8 cellular contexts compared by ENCODE assay signal in genomic region chr13:110955608-110956007, GRCh38. TPM values are rescaled to one million over a fixed set of nuclear protein-coding genes. Genes with fewer than 3 reads are reported as not detected.
DNase-seq lines count a peak whose midpoint lies in the region; ATAC-seq, FAIRE-seq and TF ChIP-seq lines count a peak whose summit lies in the region.
"Not testable (repeated sequence)": the region's sequence is repeated elsewhere in the genome, so short reads cannot be mapped to it uniquely, and the experiment has no call there.

No MANE protein-coding gene starts in this region.

- not testable (repeated sequence) for TF ChIP-seq EP300 in K562 (IDR thresholded peaks at IDR 0.05; ENCODE audit: low read length)

- intact Hi-C loops in activated CD4-positive, alpha-beta T cell treated with anti-CD3 and anti-CD28 coated beads, Interleukin-2, amount 10 ng/mL, durations not matched to agents 24 days and 14 days (cut with micrococcal nuclease); K562 (cut with micrococcal nuclease); vagina (cut with DNase I): not testable (repeated sequence)

- TF ChIP-seq RAD21 in K562 (CRISPR knock-in tag; conservative IDR thresholded peaks at IDR 0.05 in 1 of 2, IDR thresholded peaks at IDR 0.05 in 1 of 2) = not testable (repeated sequence)

- H3K4me2 ChIP-seq in K562 (ENCODE audit: insufficient read depth, low read length) = not testable (repeated sequence)
- peak overlapping the region; percentile 49 for H3K4me2 ChIP-seq in skeletal muscle satellite cell (ENCODE audit: low read length)

- FAIRE-seq in K562 (lab: Jason Lieb, UNC) = not testable (repeated sequence)

- not testable (repeated sequence) for TF ChIP-seq CTCF in K562 (IDR thresholded peaks at IDR 0.05 in 2 of 3, conservative IDR thresholded peaks at IDR 0.05 in 1 of 3; ENCODE audit: insufficient read depth in 2 of 3, low read depth in 1 of 3, low read length in 3 of 3); vagina (IDR thresholded peaks at IDR 0.05)

- not testable (repeated sequence) for H3K9ac ChIP-seq in K562 (ENCODE audit: insufficient read depth in 1 of 2, low read depth in 2 of 2, low read length in 2 of 2)
- H3K9ac ChIP-seq in skeletal muscle satellite cell (ENCODE audit: low read depth, low read length) = peak overlapping the region; percentile 75

- H3K4me1 ChIP-seq in K562 (replicated peaks in 1 of 2; ENCODE audit: control insufficient read depth in 2 of 2, insufficient read depth in 2 of 2, low read length in 2 of 2) (peaks cover 5 to 19% of the 10 kb centered on the region in 2 experiments; a peak in 4 of 5 replicates), skeletal muscle satellite cell (ENCODE audit: control insufficient read depth, insufficient read depth, low read length) (peaks cover 13% of the 10 kb centered on the region), vagina (peaks cover 11% of the 10 kb centered on the region)

- not testable (repeated sequence) for H3K4me3 ChIP-seq in K562; skeletal muscle satellite cell (ENCODE audit: low read length); vagina

- TSS peak; percentile 60 for BruUV-seq in K562 (replicated peaks; lab: Mats Ljungman, UMichigan)

- CTCF ChIA-PET in K562 (lab: Yijun Ruan, JAX; ENCODE audit: low intra/inter-chr PET ratio) = not testable (repeated sequence)

- TF ChIP-seq POLR2A in K562 (conservative IDR thresholded peaks at IDR 0.05); vagina (IDR thresholded peaks at IDR 0.05): not testable (repeated sequence)

- not testable (repeated sequence) for ATAC-seq in K562

- 0% methylated on average over 1 of the region's 7 CpGs for WGBS in K562 (ENCODE audit: insufficient coverage, low coverage, missing lambda C conversion rate)

- POLR2A ChIA-PET in K562 (lab: Yijun Ruan, JAX) = not testable (repeated sequence)

- not testable (repeated sequence) for H3K9me1 ChIP-seq in K562 (ENCODE audit: control insufficient read depth, insufficient read depth, low read length)

- peaks cover 24% of the 10 kb centered on the region for H3K4me1 Mint-ChIP-seq in activated CD4-positive, alpha-beta T cell treated with anti-CD3 and anti-CD28 coated beads, Interleukin-2, amount 10 ng/mL, durations not matched to agents 24 days and 14 days

- peak overlapping the region; percentile 61; the same call in 2 of the 3 replicates for H3K27ac ChIP-seq in K562 (ENCODE audit: extremely low read depth, low read depth, low read length)
- H3K27ac ChIP-seq in vagina = peak overlapping the region; percentile 72

- not testable (repeated sequence) for H3K36me3 ChIP-seq in K562 (ENCODE audit: control insufficient read depth, insufficient read depth, low read length); skeletal muscle satellite cell (ENCODE audit: insufficient read depth, low read length); vagina

- H3K9me3 Mint-ChIP-seq in activated CD4-positive, alpha-beta T cell treated with anti-CD3 and anti-CD28 coated beads, Interleukin-2, amount 10 ng/mL, durations not matched to agents 24 days and 14 days = peaks cover 11% of the 10 kb centered on the region

- H3K27me3 Mint-ChIP-seq in activated CD4-positive, alpha-beta T cell treated with anti-CD3 and anti-CD28 coated beads, Interleukin-2, amount 10 ng/mL, durations not matched to agents 24 days and 14 days = not testable (repeated sequence)

- H3K9me3 ChIP-seq in K562 (replicated peaks; ENCODE audit: control insufficient read depth, insufficient read depth, low read depth, low read length); skeletal muscle satellite cell (replicated peaks; ENCODE audit: low read length); vagina: not testable (repeated sequence)

- H4K20me1 ChIP-seq in K562 (replicated peaks; ENCODE audit: control insufficient read depth, insufficient read depth, low read length) = not testable (repeated sequence)

- not testable (repeated sequence) for H3K79me2 ChIP-seq in K562 (ENCODE audit: control insufficient read depth, insufficient read depth, low read length)

- in situ Hi-C loops in Caki2 (cut with HindIII; ENCODE audit: low pct_unique_long_range_greater_than_20kb, low sequenced_read_pairs) = not testable (repeated sequence)
- in situ Hi-C loops in K562 (cut with MboI) = loop anchor here (10.0 kb wide), 1 partner anchor 1439 kb away; no protein-coding TSS in a partner anchor

- not testable (repeated sequence) for H3K36me3 Mint-ChIP-seq in activated CD4-positive, alpha-beta T cell treated with anti-CD3 and anti-CD28 coated beads, Interleukin-2, amount 10 ng/mL, durations not matched to agents 24 days and 14 days (ENCODE audit: low read depth)

- DNase-seq in Caki2 (ENCODE audit: low read depth) = peak; percentile 23
- peak; percentile 30 for DNase-seq in LHCN-M2 (ENCODE audit: low read depth)
- not testable (repeated sequence) for DNase-seq in activated CD4-positive, alpha-beta T cell treated with anti-CD3 and anti-CD28 coated beads, Interleukin-2, amount 10 ng/mL, durations not matched to agents 24 days and 14 days; K562 (ENCODE audit: extremely low read depth in 1 of 4, low spot score in 3 of 4)
- DNase-seq in ecto neural progenitor cell (ENCODE audit: low spot score) = peak; percentile 1
- peak; percentile 48 for DNase-seq in myocyte (ENCODE audit: low read depth)
- peak in 1 of 2 donors; percentile 81 for DNase-seq in vagina (ENCODE audit: extremely low spot score in 2 of 2)

- peak overlapping the region; percentile 53 for H3K27ac Mint-ChIP-seq in activated CD4-positive, alpha-beta T cell treated with anti-CD3 and anti-CD28 coated beads, Interleukin-2, amount 10 ng/mL, durations not matched to agents 24 days and 14 days

- H3K4me3 Mint-ChIP-seq in activated CD4-positive, alpha-beta T cell treated with anti-CD3 and anti-CD28 coated beads, Interleukin-2, amount 10 ng/mL, durations not matched to agents 24 days and 14 days = not testable (repeated sequence)

- H3K27me3 ChIP-seq in K562 (ENCODE audit: control insufficient read depth in 2 of 2, insufficient read depth in 2 of 2, low read length in 2 of 2); skeletal muscle satellite cell (ENCODE audit: control insufficient read depth, insufficient read depth, low read length); vagina: not testable (repeated sequence)

- not testable (repeated sequence) for H2AFZ ChIP-seq in K562 (ENCODE audit: low read depth, low read length)

TF ChIP-seq in K562, 482 proteins besides CTCF, POLR2A, EP300 and RAD21:
- TF ChIP-seq FOSL1 (tag; conservative IDR thresholded peaks at IDR 0.05) = peak; percentile 45

RNA-seq across cellular contexts. Expression of gene ANKRD10, which starts 40.7 kb away (rescaled TPM):
- 36.1 and 53.3 TPM in 2 replicates for total RNA-seq in Caki2 (2014; rRNA removed; shearing (Covaris generic); ENCODE audit: low replicate concordance)
- 186 and 510 TPM in 2 replicates for total RNA-seq in LHCN-M2 (2014; rRNA removed)
- 37.9 TPM for polyA plus RNA-seq in LHCN-M2 (2012)
- 145 and 147 TPM in 2 replicates for total RNA-seq in activated CD4-positive, alpha-beta T cell treated with anti-CD3 and anti-CD28 coated beads, Interleukin-2, amount 10 ng/mL, durations not matched to agents 24 days and 14 days
- 178 and 324 TPM in 2 replicates for total RNA-seq in K562 (2011; cell fraction: chromatin; rRNA removed; ENCODE audit: low replicate concordance)
- total RNA-seq in K562 (2011; cell fraction: nucleolus; rRNA removed) = 159 and 175 TPM in 2 replicates
- total RNA-seq in K562 (2011; cell fraction: nucleoplasm; rRNA removed) = 205 and 428 TPM in 2 replicates
- 45.0 and 50.2 TPM in 2 replicates for total RNA-seq in K562 (2014; rRNA removed)
- total RNA-seq in K562 (2014; rRNA removed; fragmentation: Illumina TruSeq; extraction: Trizol) = 53.0 and 67.7 TPM in 2 replicates
- 45.4 and 61.9 TPM in 2 replicates for total RNA-seq in K562 (2015; rRNA removed; fragmentation: Illumina TruSeq; extraction: Trizol)
- 46.9 and 55.0 TPM in 2 replicates for total RNA-seq in K562 (2021)
- 169 and 183 TPM in 2 replicates for polyA plus RNA-seq in K562 (2011; rRNA removed)
- 54.2 and 61.3 TPM in 2 replicates for polyA plus RNA-seq in K562 (2011; cell fraction: cytosol; rRNA removed)
- 416 and 593 TPM in 2 replicates for polyA plus RNA-seq in K562 (2011; cell fraction: nucleus; rRNA removed)
- 32.3 and 57.8 TPM in 2 replicates for polyA plus RNA-seq in K562 (2012)
- 21.7 and 23.2 TPM in 2 replicates for polyA plus RNA-seq in K562 (2014; fragmentation: Illumina TruSeq; extraction: Trizol)
- polyA plus RNA-seq in K562 (2014; fragmentation: Nextera tagmentation; extraction: Ambion mirVana) = 10 to 100 TPM; 22.1 to 31.0 TPM
- 36.8 and 40.2 TPM in 2 replicates for polyA plus RNA-seq in K562 (2014; rRNA removed)
- 108 and 129 TPM in 2 replicates for polyA minus RNA-seq in K562 (2011; rRNA and poly(A)+ RNA removed)
- polyA minus RNA-seq in K562 (2011; cell fraction: cytosol; rRNA and poly(A)+ RNA removed) = 91.0 and 108 TPM in 2 replicates
- 588 and 736 TPM in 2 replicates for polyA minus RNA-seq in K562 (2011; cell fraction: nucleus; rRNA and poly(A)+ RNA removed)
- total RNA-seq in myocyte = 1,506 and 1,796 TPM in 2 replicates
- polyA plus RNA-seq in myocyte (2012) = 393 TPM
- total RNA-seq in skeletal muscle satellite cell (2012; rRNA removed) = 44.1 and 46.9 TPM in 2 replicates
- total RNA-seq in vagina = 114 TPM
